In genomic region chr10:49109669-49110335, GRCh38 we compare ENCODE assay signal across 14 cellular contexts. TPM values are rescaled to one million over a fixed set of nuclear protein-coding genes. Genes with fewer than 3 reads are reported as not detected.
DNase-seq lines count a peak whose midpoint lies in the region; FAIRE-seq and TF ChIP-seq lines count a peak whose summit lies in the region.
"Had no signal": no experiment of that assay in that cellular context is flagged by ENCODE, and none has a peak within 500 bp of the region (broad histone marks: within the 10 kb centered on the region; RNA-seq: fewer than 3 reads in every experiment).

No MANE protein-coding gene starts in this region.

- H3K9me3 ChIP-seq in transverse colon: no peaks in the 10 kb centered on the region

- H3K27me3 ChIP-seq in transverse colon: peaks cover 7% of the 10 kb centered on the region
- H3K27me3 ChIP-seq: cardiac muscle cell had no signal

- H3K4me3 ChIP-seq in lower leg skin (ENCODE audit: low read depth, poor library complexity, severe bottlenecking) (no peak overlapping the region), transverse colon (no peak overlapping the region)
- H3K4me3 ChIP-seq: cardiac muscle cell had no signal

- peak; percentile 64 for DNase-seq in NCI-H69 (lab: John Stamatoyannopoulos, UW)
- peak; percentile 55 for DNase-seq in epidermal melanocyte (ENCODE audit: insufficient read length, low spot score)
- peak; percentile 37 to 91 for DNase-seq in lower leg skin (ENCODE audit: low spot score in 2 of 2)
- DNase-seq in transverse colon: peak; percentile 46
- DNase-seq in NCI-H2227 (lab: John Stamatoyannopoulos, UW; ENCODE audit: unreplicated experiment): no peak
- no peak for DNase-seq in D721Med (ENCODE audit: insufficient read length, low spot score)
- DNase-seq in HPDE6-E6E7 (ENCODE audit: extremely low spot score): no peak
- DNase-seq: activated T-cell treated with anti-CD3 and anti-CD28 coated beads, Interleukin-2, amount 50 U/mL, for 4 hours; DND-41; foreskin melanocyte; NCI-H2171 treated with DMSO at 0.1 percent for 48 hours had no signal

- no peak for TF ChIP-seq EP300 in transverse colon (IDR thresholded peaks at IDR 0.05; ENCODE audit: low read depth)

- H3K4me1 ChIP-seq in transverse colon: peaks cover 0 to 11% (median 4%) of the 10 kb centered on the region in 4 donors

- TF ChIP-seq POLR2A in lower leg skin (IDR thresholded peaks at IDR 0.05) (no peak), transverse colon (IDR thresholded peaks at IDR 0.05) (no peak)

- H3K27ac ChIP-seq in transverse colon: peak overlapping the region; percentile 28 to 40 (median 37)
- H3K27ac ChIP-seq: cardiac muscle cell, VCaP had no signal

- no peak for FAIRE-seq in D721Med (lab: Jason Lieb, UNC)

- 40 to 46% methylated on average over 9 of the region's 9 CpGs for WGBS in lower leg skin, 2 donors
- 49% methylated on average over 9 of the region's 9 CpGs; no CpG with 5 or more reads in 1 of the 2 donors for WGBS in transverse colon (ENCODE audit: low coverage in 1 of 2), 2 donors

- TF ChIP-seq CTCF in lower leg skin (IDR thresholded peaks at IDR 0.05) (no peak), transverse colon (IDR thresholded peaks at IDR 0.05) (no peak), D721Med (IDR thresholded peaks at IDR 0.05; ENCODE audit: insufficient read depth, missing control alignments) (no peak)

- intact Hi-C loops in lower leg skin (cut with DNase I; ENCODE audit: low total_unique reads) (loop anchor here (5.0 kb wide), 1 partner anchor 267 kb away; no protein-coding TSS in a partner anchor), transverse colon (cut with DNase I; ENCODE audit: low total_unique reads) (no loop called here)

- in situ Hi-C loops in transverse colon (cut with MboI; ENCODE audit: low pct_ligation_motif_present in 1 of 4, low pct_unique_long_range_greater_than_20kb in 1 of 4, low sequenced_read_pairs in 3 of 4): no loop called here

- no peaks in the 10 kb centered on the region for H3K36me3 ChIP-seq in transverse colon
- H3K36me3 ChIP-seq: cardiac muscle cell had no signal

RNA-seq across cellular contexts. Expression of gene VSTM4, which starts 5.5 kb away (rescaled TPM):
- total RNA-seq in lower leg skin (1 to 10 TPM; 1.1 to 5.0 (median 3.3) TPM), transverse colon (1 to 10 TPM; 2.2 to 6.0 (median 3.9) TPM)

RNA-seq across cellular contexts. Expression of gene FAM170B, which starts 24.0 kb away (rescaled TPM):
- total RNA-seq in lower leg skin (not detected), transverse colon (not detected)
- total RNA-seq: activated T-cell treated with anti-CD3 and anti-CD28 coated beads, Interleukin-2, amount 50 U/mL, for 4 hours; cardiac muscle cell; renal cortical epithelial cell had no signal

Comparison
In these comparisons a context has a peak if more than half of its experiments do, and no peak if none do; other contexts are left out.
1. DNase-seq: peak in NCI-H69 (single experiment), epidermal melanocyte (single experiment), lower leg skin (2 of 2) and transverse colon (single experiment); none in NCI-H2227 (single experiment), D721Med (single experiment) and HPDE6-E6E7 (single experiment).